Comparison of ENCODE assay signal across 33 cellular contexts in genomic region chrX:3290561-3290960, GRCh38. TPM values are rescaled to one million over a fixed set of nuclear protein-coding genes. Genes with fewer than 3 reads are reported as not detected.
"Had no signal": no experiment of that assay in that cellular context is flagged by ENCODE, and none has a peak within 500 bp of the region (broad histone marks: within the 10 kb centered on the region; RNA-seq: fewer than 3 reads in every experiment).

No MANE protein-coding gene starts in this region.

- DNase-seq: effector CD8-positive, alpha-beta T cell; endodermal cell; foreskin keratinocyte; glutamatergic neuron; heart right ventricle; hippocampal formation; left cardiac atrium; left lung; mesenchymal stem cell; mucosa of descending colon; naive B cell; stimulated activated CD4-positive, alpha-beta T cell treated with anti-CD3 and anti-CD28 coated beads, Interleukin-12 subunit alpha, Interleukin-12 subunit beta, amount 100 ng/mL, for 4 hours; stimulated activated CD4-positive, alpha-beta T cell treated with anti-CD3 and anti-CD28 coated beads, Interleukin-1b, Interleukin-23, amount 100 ng/mL, for 48 hours; stimulated activated CD4-positive, alpha-beta T cell treated with anti-CD3 and anti-CD28 coated beads, Interleukin-4, amount 100 ng/mL, for 1 hour; stimulated activated naive CD4-positive, alpha-beta T cell treated with Interleukin-2 at 50 U/mL for 16 hours; stomach; thyroid gland; trophoblast cell had no signal

- H3K9me3 ChIP-seq: gastroesophageal sphincter, heart right ventricle, left lung, mucosa of descending colon, neutrophil, prostate gland, right atrium auricular region, stomach, thyroid gland, vagina had no signal

- H3K9me3 Mint-ChIP-seq: dendritic cell treated with granulocyte-macrophage colony-stimulating factor and Interleukin-4, amounts not matched to agents 40 ng/mL and 50 ng/mL, for 4 days; endodermal cell; natural killer cell treated with Interleukin-12 subunit alpha and Interleukin-12 subunit beta and Interleukin-15 and Interleukin-18, amount 100 ng/mL, for 72 hours; stimulated activated effector memory CD8-positive, alpha-beta T cell treated with anti-CD3 and anti-CD28 coated beads, Interleukin-12 subunit alpha, Interleukin-12 subunit beta, amount 100 ng/mL, for 72 hours had no signal

- H3K27me3 Mint-ChIP-seq: dendritic cell treated with granulocyte-macrophage colony-stimulating factor and Interleukin-4, amounts not matched to agents 40 ng/mL and 50 ng/mL, for 4 days had no signal

- H3K4me1 ChIP-seq: gastroesophageal sphincter, heart right ventricle, left lung, parathyroid adenoma, prostate gland, right atrium auricular region, stomach, thyroid gland, vagina had no signal

- H3K27me3 ChIP-seq: foreskin keratinocyte, gastroesophageal sphincter, heart right ventricle, left lung, neutrophil, right atrium auricular region, stomach, thyroid gland, vagina had no signal

- H3K79me2 ChIP-seq: parathyroid adenoma had no signal

- H3K4me3 Mint-ChIP-seq: dendritic cell treated with granulocyte-macrophage colony-stimulating factor and Interleukin-4, amounts not matched to agents 40 ng/mL and 50 ng/mL, for 4 days; endodermal cell; mesothelial cell of epicardium; naive B cell; natural killer cell treated with Interleukin-12 subunit alpha and Interleukin-12 subunit beta and Interleukin-15 and Interleukin-18, amount 100 ng/mL, for 72 hours; neural crest cell; stimulated activated effector memory CD8-positive, alpha-beta T cell treated with anti-CD3 and anti-CD28 coated beads, Interleukin-12 subunit alpha, Interleukin-12 subunit beta, amount 100 ng/mL, for 72 hours had no signal

- H3K27ac Mint-ChIP-seq: dendritic cell treated with granulocyte-macrophage colony-stimulating factor and Interleukin-4, amounts not matched to agents 40 ng/mL and 50 ng/mL, for 4 days; endodermal cell; mesothelial cell of epicardium; naive B cell; natural killer cell treated with Interleukin-12 subunit alpha and Interleukin-12 subunit beta and Interleukin-15 and Interleukin-18, amount 100 ng/mL, for 72 hours; stimulated activated effector memory CD8-positive, alpha-beta T cell treated with anti-CD3 and anti-CD28 coated beads, Interleukin-12 subunit alpha, Interleukin-12 subunit beta, amount 100 ng/mL, for 72 hours had no signal

- H3K36me3 ChIP-seq: gastroesophageal sphincter, heart right ventricle, left lung, neutrophil, prostate gland, right atrium auricular region, stomach, thyroid gland, vagina had no signal

- H3K4me2 ChIP-seq: smooth muscle cell had no signal

- H2AFZ ChIP-seq: parathyroid adenoma had no signal

- H3K4me1 Mint-ChIP-seq: naive B cell; stimulated activated effector memory CD8-positive, alpha-beta T cell treated with anti-CD3 and anti-CD28 coated beads, Interleukin-12 subunit alpha, Interleukin-12 subunit beta, amount 100 ng/mL, for 72 hours had no signal

- H3K36me3 Mint-ChIP-seq: mesothelial cell of epicardium; naive B cell; natural killer cell treated with Interleukin-12 subunit alpha and Interleukin-12 subunit beta and Interleukin-15 and Interleukin-18, amount 100 ng/mL, for 72 hours; stimulated activated effector memory CD8-positive, alpha-beta T cell treated with anti-CD3 and anti-CD28 coated beads, Interleukin-12 subunit alpha, Interleukin-12 subunit beta, amount 100 ng/mL, for 72 hours had no signal

- ATAC-seq: esophagus mucosa; foreskin keratinocyte; gastroesophageal sphincter; heart right ventricle; left cardiac atrium; left lung; mucosa of descending colon; natural killer cell treated with Interleukin-12 subunit alpha and Interleukin-12 subunit beta and Interleukin-15 and Interleukin-18, amount 100 ng/mL, for 72 hours; sciatic nerve; stimulated activated effector memory CD8-positive, alpha-beta T cell treated with anti-CD3 and anti-CD28 coated beads, Interleukin-12 subunit alpha, Interleukin-12 subunit beta, amount 100 ng/mL, for 72 hours had no signal

- H3K9ac ChIP-seq: parathyroid adenoma had no signal

- H3K27ac ChIP-seq: epithelial cell of prostate, foreskin keratinocyte, gastroesophageal sphincter, heart right ventricle, left lung, neutrophil, parathyroid adenoma, prostate gland, right atrium auricular region, stomach, thyroid gland, vagina had no signal

- H3K4me3 ChIP-seq: gastroesophageal sphincter, heart right ventricle, left lung, mucosa of descending colon, prostate gland, right atrium auricular region, smooth muscle cell, stomach, thyroid gland, vagina had no signal

RNA-seq across cellular contexts. Expression of gene MXRA5, which starts 55.9 kb away (rescaled TPM):
- total RNA-seq: natural killer cell treated with Interleukin-12 subunit alpha and Interleukin-12 subunit beta and Interleukin-15 and Interleukin-18, amount 100 ng/mL, for 72 hours had no signal
